Comparison of ENCODE assay signal across 1 cellular context in genomic region chr6:96811136-96811535, GRCh38.
TF ChIP-seq lines count a peak whose summit lies in the region.

No MANE protein-coding gene starts in this region.

TF ChIP-seq in WTC11, 78 proteins besides CTCF, POLR2A, EP300 and RAD21 (continued from another document):
- TF ChIP-seq E2F1 (CRISPR knock-in tag; IDR thresholded peaks at IDR 0.05) (no peak), PREB (CRISPR knock-in tag; IDR thresholded peaks at IDR 0.05; ENCODE audit: borderline replicate concordance) (no peak), TCF7 (CRISPR knock-in tag; IDR thresholded peaks at IDR 0.05; ENCODE audit: low read depth) (no peak), ZNF512 (CRISPR knock-in tag; IDR thresholded peaks at IDR 0.05; ENCODE audit: borderline replicate concordance) (no peak), ESRRA (CRISPR knock-in tag; IDR thresholded peaks at IDR 0.05; ENCODE audit: borderline replicate concordance) (no peak), ZNF219 (CRISPR knock-in tag; IDR thresholded peaks at IDR 0.05; ENCODE audit: borderline replicate concordance) (no peak), SP1 (CRISPR knock-in tag; conservative IDR thresholded peaks at IDR 0.05) (no peak), ZNF671 (CRISPR knock-in tag; IDR thresholded peaks at IDR 0.05) (no peak), MAX (CRISPR knock-in tag; IDR thresholded peaks at IDR 0.05) (no peak), TP53 (CRISPR knock-in tag; IDR thresholded peaks at IDR 0.05) (no peak), ZNF232 (CRISPR knock-in tag; IDR thresholded peaks at IDR 0.05) (no peak), ZBTB21 (CRISPR knock-in tag; IDR thresholded peaks at IDR 0.05; ENCODE audit: borderline replicate concordance) (no peak), ZNF532 (CRISPR knock-in tag; IDR thresholded peaks at IDR 0.05; ENCODE audit: borderline replicate concordance) (no peak), NR2C2 (CRISPR knock-in tag; IDR thresholded peaks at IDR 0.05) (no peak), CREM (CRISPR knock-in tag; IDR thresholded peaks at IDR 0.05) (no peak), NFE2L1 (CRISPR knock-in tag; IDR thresholded peaks at IDR 0.05) (no peak)
- TF ChIP-seq, protein P1, sequence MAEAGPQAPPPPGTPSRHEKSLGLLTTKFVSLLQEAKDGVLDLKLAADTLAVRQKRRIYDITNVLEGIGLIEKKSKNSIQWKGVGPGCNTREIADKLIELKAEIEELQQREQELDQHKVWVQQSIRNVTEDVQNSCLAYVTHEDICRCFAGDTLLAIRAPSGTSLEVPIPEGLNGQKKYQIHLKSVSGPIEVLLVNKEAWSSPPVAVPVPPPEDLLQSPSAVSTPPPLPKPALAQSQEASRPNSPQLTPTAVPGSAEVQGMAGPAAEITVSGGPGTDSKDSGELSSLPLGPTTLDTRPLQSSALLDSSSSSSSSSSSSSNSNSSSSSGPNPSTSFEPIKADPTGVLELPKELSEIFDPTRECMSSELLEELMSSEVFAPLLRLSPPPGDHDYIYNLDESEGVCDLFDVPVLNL (CRISPR knock-in tag; IDR thresholded peaks at IDR 0.05; ENCODE audit: borderline replicate concordance, low read depth): no peak
